ENCODE assay signal across 19 cellular contexts in the genomic region with DNA sequence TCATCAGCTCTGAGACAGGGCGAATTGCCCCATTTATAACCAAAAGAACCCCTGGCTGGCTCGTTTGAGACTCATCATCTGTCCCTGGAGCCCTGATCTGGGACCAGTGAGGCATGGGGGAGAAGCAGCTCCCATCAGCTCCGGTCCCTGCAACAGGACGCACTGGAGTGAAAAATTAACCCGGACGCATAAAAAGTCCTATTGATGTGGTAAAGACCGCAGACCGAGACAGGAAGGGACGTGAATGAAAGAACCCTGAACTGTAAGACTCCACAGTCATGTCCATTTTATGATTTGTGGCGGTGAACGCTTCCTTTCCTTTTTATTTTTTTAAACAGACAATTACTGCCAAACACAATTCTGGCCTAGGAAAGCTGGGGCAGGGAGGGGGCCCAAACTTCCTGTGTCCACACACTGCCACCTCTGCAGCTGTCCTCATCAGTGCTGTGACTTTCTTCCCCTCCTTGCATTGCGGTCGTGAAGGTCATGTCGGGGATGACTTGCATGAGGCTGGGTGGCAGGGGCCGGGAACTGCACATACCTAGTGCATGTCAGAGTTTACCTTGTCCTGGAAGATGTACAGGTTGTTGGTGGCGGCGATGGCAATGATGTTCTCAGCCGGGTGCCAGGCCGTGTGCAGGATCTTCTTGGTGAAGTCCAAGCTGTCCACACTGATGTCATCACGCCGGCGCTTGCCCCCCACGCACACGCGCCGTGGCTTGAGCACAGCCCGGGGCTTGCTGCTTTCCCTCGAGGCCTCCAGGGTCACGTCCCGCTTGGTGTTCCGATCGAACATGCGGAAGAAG. TPM values are rescaled to one million over a fixed set of nuclear protein-coding genes. Genes with fewer than 3 reads are reported as not detected.
DNase-seq lines count a peak whose midpoint lies in the region; ATAC-seq and TF ChIP-seq lines count a peak whose summit lies in the region.
"Had no signal": no experiment of that assay in that cellular context is flagged by ENCODE, and none has a peak within 500 bp of the region (broad histone marks: within the 10 kb centered on the region; RNA-seq: fewer than 3 reads in every experiment).

No MANE protein-coding gene starts in this region.

- peaks cover 0 to 8% of the 10 kb centered on the region in 2 donors for H3K4me1 ChIP-seq in right atrium auricular region
- H3K4me1 ChIP-seq: thyroid gland had no signal

- ATAC-seq in HG03354 (IDR thresholded peaks at IDR 0.05; ENCODE audit: poor library complexity, severe bottlenecking, unreplicated experiment) = peak; percentile 57
- ATAC-seq in sciatic nerve = no peak
- ATAC-seq: stimulated activated naive CD8-positive, alpha-beta T cell treated with anti-CD3 and anti-CD28 coated beads, Interleukin-15, amount 100 ng/mL, for 72 hours had no signal

- intact Hi-C loops in sciatic nerve (cut with DNase I) = no loop called here

- H3K9me3 ChIP-seq in right atrium auricular region = peaks cover 0 to 9% of the 10 kb centered on the region in 2 donors
- H3K9me3 ChIP-seq: thyroid gland had no signal

- H3K27ac ChIP-seq in right atrium auricular region = no peak overlapping the region
- H3K27ac ChIP-seq: neural progenitor cell, thyroid gland had no signal

- no peak for TF ChIP-seq CTCF in right atrium auricular region (IDR thresholded peaks at IDR 0.05)

- H3K36me3 ChIP-seq in right atrium auricular region = no peaks in the 10 kb centered on the region
- H3K36me3 ChIP-seq: neural progenitor cell, thyroid gland had no signal

- no peaks in the 10 kb centered on the region for H3K27me3 ChIP-seq in right atrium auricular region
- H3K27me3 ChIP-seq: neural progenitor cell, thyroid gland had no signal

- DNase-seq in GM19238 (ENCODE audit: insufficient read length, low spot score) = peak; percentile 27
- peak; percentile 98 for DNase-seq in SW480 (ENCODE audit: low spot score)
- DNase-seq in renal cortical epithelial cell (ENCODE audit: low read depth) = peak; percentile 60
- no peak for DNase-seq in sciatic nerve (ENCODE audit: low spot score)
- DNase-seq in COR-L47 (lab: John Stamatoyannopoulos, UW) = no peak
- DNase-seq in right atrium auricular region (ENCODE audit: low spot score) = no peak
- DNase-seq: activated CD4-positive, alpha-beta T cell treated with anti-CD3 and anti-CD28 coated beads, Interleukin-2, amount 50 U/mL, for 4 hours; activated CD8-positive, alpha-beta memory T cell treated with anti-CD3 and anti-CD28 coated beads, Interleukin-2, amount 50 U/mL, for 48 hours; activated naive CD8-positive, alpha-beta T cell treated with anti-CD3 and anti-CD28 coated beads for 36 hours; CD4-positive, alpha-beta T cell; dermis blood vessel endothelial cell; DMS 273 treated with DMSO at 0.1 percent for 48 hours; NCI-H1092; NCI-H187; NCI-H526; stimulated activated naive CD8-positive, alpha-beta T cell treated with anti-CD3 and anti-CD28 coated beads, Interleukin-15, amount 100 ng/mL, for 72 hours; thyroid gland had no signal

- H3K4me3 ChIP-seq in right atrium auricular region = no peak overlapping the region
- H3K4me3 ChIP-seq: neural progenitor cell, thyroid gland had no signal

RNA-seq across cellular contexts. Expression of a gene that starts 53.3 kb away (rescaled TPM):
- total RNA-seq in renal cortical epithelial cell (8.7 and 23.5 TPM in 2 replicates), sciatic nerve (39.2 TPM), right atrium auricular region (100 to 1,000 TPM; 111 to 112 TPM)

Comparison
In these comparisons a context has a peak if more than half of its experiments do, and no peak if none do; other contexts are left out.
1. DNase-seq: peak in GM19238 (single experiment), SW480 (single experiment) and renal cortical epithelial cell (single experiment); none in sciatic nerve (single experiment), COR-L47 (single experiment) and right atrium auricular region (single experiment).